ENCODE assay signal across 15 cellular contexts in the genomic region with DNA sequence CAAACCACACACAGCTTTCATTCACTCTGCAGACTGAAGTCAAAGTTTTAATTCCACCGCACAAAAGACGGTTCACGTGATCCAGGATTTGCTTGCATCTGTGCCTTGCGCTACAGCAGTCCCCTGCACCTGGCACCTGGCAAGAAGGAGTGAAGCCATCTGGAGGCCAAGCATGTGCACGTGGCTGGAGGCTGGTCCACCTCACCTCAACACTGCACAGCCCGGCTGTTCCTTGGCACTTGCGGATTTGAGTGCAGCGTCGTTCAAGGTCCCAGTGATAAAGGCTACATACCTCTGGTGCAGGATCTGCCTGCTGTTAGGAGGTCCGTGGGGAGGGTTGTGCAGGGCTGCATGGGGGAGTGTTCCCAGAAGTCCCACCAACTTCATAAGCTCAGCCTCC.
DNase-seq lines count a peak whose midpoint lies in the region; ATAC-seq and TF ChIP-seq lines count a peak whose summit lies in the region.
"Had no signal": no experiment of that assay in that cellular context is flagged by ENCODE, and none has a peak within 500 bp of the region (broad histone marks: within the 10 kb centered on the region; RNA-seq: fewer than 3 reads in every experiment).

No MANE protein-coding gene starts in this region.

- 95% methylated on average over 9 of the region's 10 CpGs for WGBS in mesenchymal stem cell
- WGBS in suprapubic skin, result 89% methylated on average over 6 of the region's 10 CpGs
- WGBS in mammary epithelial cell (ENCODE audit: low coverage, missing lambda C conversion rate), result 79% methylated on average over 10 of the region's 10 CpGs

- no peak overlapping the region for H2BK120ac ChIP-seq in mesenchymal stem cell (ENCODE audit: low read depth, low read length)

- peaks cover 19% of the 10 kb centered on the region for H3K4me1 ChIP-seq in mesenchymal stem cell (ENCODE audit: control insufficient read depth, insufficient read depth, low read depth, low read length)
- H3K4me1 ChIP-seq in suprapubic skin, result no peaks in the 10 kb centered on the region
- no peaks in the 10 kb centered on the region for H3K4me1 ChIP-seq in mammary epithelial cell (ENCODE audit: insufficient read depth, low read length)
- H3K4me1 ChIP-seq: BE2C had no signal

- no peak for TF ChIP-seq EP300 in suprapubic skin (IDR thresholded peaks at IDR 0.05)

- no peak overlapping the region for H2BK15ac ChIP-seq in mesenchymal stem cell (ENCODE audit: low read depth, poor library complexity, severe bottlenecking)

- H3K14ac ChIP-seq in mesenchymal stem cell (ENCODE audit: low read length in 2 of 2), result peak overlapping the region in 1 of 2 experiments; percentile 71

- H3K36me3 ChIP-seq in mesenchymal stem cell (ENCODE audit: control insufficient read depth in 1 of 2, insufficient read depth in 2 of 2, low read depth in 1 of 2, low read length in 2 of 2), result no peaks in the 10 kb centered on the region
- H3K36me3 ChIP-seq in suprapubic skin, result no peaks in the 10 kb centered on the region
- H3K36me3 ChIP-seq in mammary epithelial cell (ENCODE audit: insufficient read depth, low read length), result no peaks in the 10 kb centered on the region
- H3K36me3 ChIP-seq: BE2C had no signal

- no peak overlapping the region for H3K23ac ChIP-seq in mesenchymal stem cell (ENCODE audit: low read length in 2 of 2)

- H2BK5ac ChIP-seq in mesenchymal stem cell (ENCODE audit: low read depth, low read length, poor library complexity, severe bottlenecking), result no peak overlapping the region

- TF ChIP-seq POLR2A in suprapubic skin (IDR thresholded peaks at IDR 0.05), result no peak

- H4K8ac ChIP-seq in mesenchymal stem cell (ENCODE audit: low read length), result no peak overlapping the region

- H3K79me2 ChIP-seq in mammary epithelial cell (ENCODE audit: insufficient read depth, low read length), result no peaks in the 10 kb centered on the region

- ATAC-seq in left colon, result no peak
- ATAC-seq: A549 had no signal

- no peaks in the 10 kb centered on the region for H4K20me1 ChIP-seq in mammary epithelial cell (ENCODE audit: insufficient read depth, low read length)

- in situ Hi-C loops in mammary epithelial cell (cut with MboI; ENCODE audit: low sequenced_read_pairs in 2 of 2), result no loop called here

- H3K27me3 ChIP-seq in mesenchymal stem cell (ENCODE audit: control insufficient read depth in 1 of 2, insufficient read depth in 1 of 2, low read length in 2 of 2), result no peaks in the 10 kb centered on the region
- H3K27me3 ChIP-seq in suprapubic skin, result no peaks in the 10 kb centered on the region
- H3K27me3 ChIP-seq in mammary epithelial cell (ENCODE audit: insufficient read depth, low read length), result peaks cover 7% of the 10 kb centered on the region

- peak overlapping the region; percentile 52 for H4K91ac ChIP-seq in mesenchymal stem cell (ENCODE audit: low read length)

- H3K27ac ChIP-seq in angular gyrus (ENCODE audit: low read depth, low read length) (peak overlapping the region; percentile 11), coronary artery (no peak overlapping the region), mesenchymal stem cell (ENCODE audit: low read length, poor library complexity, severe bottlenecking) (no peak overlapping the region), suprapubic skin (no peak overlapping the region), mammary epithelial cell (ENCODE audit: insufficient read depth, low read depth, low read length) (no peak overlapping the region)
- H3K27ac ChIP-seq: A549, C4-2B had no signal

- DNase-seq in coronary artery (ENCODE audit: low spot score) (peak; percentile 21), mesenchymal stem cell (no peak), suprapubic skin (ENCODE audit: low spot score in 2 of 2) (peak; percentile 35 to 69), NCI-H2227 (lab: John Stamatoyannopoulos, UW; ENCODE audit: unreplicated experiment) (no peak), mammary epithelial cell (no peak), left colon (no peak)
- DNase-seq: BE2C; CD4-positive, alpha-beta memory T cell; DND-41; GF-D8; GOT3; H9 had no signal

- dilution Hi-C loops in mammary epithelial cell (cut with HindIII; ENCODE audit: low sequenced_read_pairs), result no loop called here

- H3K4me2 ChIP-seq in mesenchymal stem cell (ENCODE audit: low read length, poor library complexity, severe bottlenecking), result no peak overlapping the region
- H3K4me2 ChIP-seq in mammary epithelial cell (ENCODE audit: insufficient read depth, low read depth, low read length), result no peak overlapping the region
- H3K4me2 ChIP-seq: A549 had no signal

- H3K4ac ChIP-seq in mesenchymal stem cell (ENCODE audit: low read depth in 1 of 2, low read length in 2 of 2), result peak overlapping the region; percentile 30 to 62

- no TSS peak for BruUV-seq in mammary epithelial cell (replicated peaks; lab: Mats Ljungman, UMichigan)

- H2AK5ac ChIP-seq in mesenchymal stem cell (ENCODE audit: low read length, severe bottlenecking), result peak overlapping the region; percentile 21

- no peak for TF ChIP-seq CTCF in coronary artery (IDR thresholded peaks at IDR 0.05)
- no peak for TF ChIP-seq CTCF in suprapubic skin (IDR thresholded peaks at IDR 0.05)
- no peak for TF ChIP-seq CTCF in mammary epithelial cell (conservative IDR thresholded peaks at IDR 0.05 in 1 of 2, IDR thresholded peaks at IDR 0.05 in 1 of 2; ENCODE audit: extremely low read depth in 1 of 2, insufficient read depth in 1 of 2, low read depth in 1 of 2, low read length in 2 of 2)

- H2AFZ ChIP-seq in mesenchymal stem cell (ENCODE audit: low read depth, low read length), result no peak overlapping the region
- no peak overlapping the region for H2AFZ ChIP-seq in mammary epithelial cell (ENCODE audit: low read depth, low read length)

- H3K79me1 ChIP-seq in mesenchymal stem cell (replicated peaks; ENCODE audit: low read length, poor library complexity, severe bottlenecking), result no peaks in the 10 kb centered on the region

- H3K4me3 ChIP-seq in coronary artery (no peak overlapping the region), mesenchymal stem cell (ENCODE audit: insufficient read depth in 1 of 2, low read depth in 1 of 2, low read length in 2 of 2) (no peak overlapping the region), suprapubic skin (no peak overlapping the region), mammary epithelial cell (replicated peaks in 1 of 3; ENCODE audit: insufficient read depth in 1 of 3, low read depth in 2 of 3, low read length in 3 of 3) (no peak overlapping the region)
- H3K4me3 ChIP-seq: A549 had no signal

- H2BK12ac ChIP-seq in mesenchymal stem cell (ENCODE audit: low read length in 2 of 2), result peak overlapping the region; percentile 55 to 76

- H3K9me3 ChIP-seq in mesenchymal stem cell (ENCODE audit: control insufficient read depth, low read length) (no peaks in the 10 kb centered on the region), suprapubic skin (no peaks in the 10 kb centered on the region), mammary epithelial cell (replicated peaks; ENCODE audit: insufficient read depth, low read length) (no peaks in the 10 kb centered on the region)
- H3K9me3 ChIP-seq: A549, BE2C had no signal

- intact Hi-C loops in mammary epithelial cell (cut with micrococcal nuclease), result no loop called here
- intact Hi-C loops in left colon (cut with DNase I, micrococcal nuclease), result no loop called here

- H3K9ac ChIP-seq in mesenchymal stem cell (ENCODE audit: low read length) (no peak overlapping the region), mammary epithelial cell (ENCODE audit: insufficient read depth, low read length) (no peak overlapping the region)

- CTCF ChIA-PET in mammary epithelial cell (lab: Charles Lee; ENCODE audit: low non-redundant PET), result no interaction called here

- peak overlapping the region in 1 of 2 experiments; percentile 88 for H3K18ac ChIP-seq in mesenchymal stem cell (ENCODE audit: low read depth in 1 of 2, low read length in 2 of 2)

Comparison
In these comparisons a context has a peak if more than half of its experiments do, and no peak if none do; other contexts are left out.
1. DNase-seq: peak in coronary artery (single experiment) and suprapubic skin (2 of 2); none in mesenchymal stem cell (single experiment), NCI-H2227 (single experiment), mammary epithelial cell (single experiment) and left colon (0 of 2).